ENCODE assay signal across 17 cellular contexts in the genomic region with DNA sequence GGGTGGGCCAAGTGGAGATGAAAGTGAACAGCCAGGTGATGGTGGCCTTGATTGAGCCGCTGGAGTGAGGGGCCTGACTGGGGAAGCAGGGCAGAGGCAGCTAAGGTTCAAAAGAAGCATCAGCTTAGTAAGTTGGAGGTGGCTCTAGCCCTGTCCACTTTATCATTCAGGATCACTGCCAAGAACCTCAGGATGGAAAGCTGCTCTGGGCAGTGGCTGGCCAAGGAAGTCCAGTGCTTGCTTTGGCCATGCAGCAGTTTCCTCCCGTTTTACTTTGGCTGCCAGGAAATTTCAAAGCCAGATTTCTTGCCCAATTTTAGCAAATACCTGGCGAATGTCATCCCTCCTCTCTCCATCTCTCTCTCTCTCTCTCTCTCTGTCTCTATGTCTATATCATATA.
"Had no signal": no experiment of that assay in that cellular context is flagged by ENCODE, and none has a peak within 500 bp of the region (broad histone marks: within the 10 kb centered on the region; RNA-seq: fewer than 3 reads in every experiment).

No MANE protein-coding gene starts in this region.

- H3K4me1 ChIP-seq: gastrocnemius medialis, tibial nerve, uterus had no signal

- H3K27ac Mint-ChIP-seq: activated CD4-positive, alpha-beta memory T cell treated with anti-CD3 and anti-CD28 coated beads, Interleukin-2, amount 10 ng/mL, durations not matched to agents 7 days and 5 days; activated T-cell treated with anti-CD3 and anti-CD28 coated beads, Interleukin-2, amount 50 U/mL, for 24 hours; memory B cell; nephron progenitor cell; stimulated activated memory B cell treated with anti-CD40 and anti-IgM and Interleukin-4, amounts not matched to agents 10 μg/mL and 1 μg/mL and 100 μg/mL, for 72 hours; WTC11 had no signal

- H3K27ac ChIP-seq: brain microvascular endothelial cell, gastrocnemius medialis, heart right ventricle, tibial nerve, uterus had no signal

- H3K27me3 Mint-ChIP-seq: central memory CD8-positive, alpha-beta T cell had no signal

- H3K4me3 Mint-ChIP-seq: activated CD4-positive, alpha-beta memory T cell treated with anti-CD3 and anti-CD28 coated beads, Interleukin-2, amount 10 ng/mL, durations not matched to agents 7 days and 5 days; activated T-cell treated with anti-CD3 and anti-CD28 coated beads, Interleukin-2, amount 50 U/mL, for 24 hours; central memory CD8-positive, alpha-beta T cell; memory B cell; nephron progenitor cell; stimulated activated memory B cell treated with anti-CD40 and anti-IgM and Interleukin-4, amounts not matched to agents 10 μg/mL and 1 μg/mL and 100 μg/mL, for 72 hours; WTC11 had no signal

- H3K27me3 ChIP-seq: brain microvascular endothelial cell, gastrocnemius medialis, heart right ventricle, tibial nerve, uterus had no signal

- DNase-seq: activated CD4-positive, alpha-beta memory T cell treated with anti-CD3 and anti-CD28 coated beads, Interleukin-2, amount 10 ng/mL, durations not matched to agents 7 days and 5 days; activated CD4-positive, alpha-beta T cell treated with anti-CD3 and anti-CD28 coated beads for 4 hours; activated naive CD4-positive, alpha-beta T cell treated with anti-CD3 and anti-CD28 coated beads, Interleukin-2, amount 50 U/mL, for 16 hours; activated T-cell treated with anti-CD3 and anti-CD28 coated beads, Interleukin-2, amount 50 U/mL, for 24 hours; brain microvascular endothelial cell; cortex of kidney; effector memory CD4-positive, alpha-beta T cell; gastrocnemius medialis; nephron progenitor cell; T-helper 2 cell; uterus had no signal

- H3K4me3 ChIP-seq: gastrocnemius medialis, heart right ventricle, tibial nerve, uterus had no signal

- ATAC-seq: gastrocnemius medialis; stimulated activated memory B cell treated with anti-CD40 and anti-IgM and Interleukin-4, amounts not matched to agents 10 μg/mL and 1 μg/mL and 100 μg/mL, for 72 hours; WTC11 had no signal

- H3K9me3 ChIP-seq: gastrocnemius medialis had no signal

- H3K36me3 ChIP-seq: brain microvascular endothelial cell, gastrocnemius medialis, tibial nerve, uterus had no signal

- H3K4me1 Mint-ChIP-seq: activated CD4-positive, alpha-beta memory T cell treated with anti-CD3 and anti-CD28 coated beads, Interleukin-2, amount 10 ng/mL, durations not matched to agents 7 days and 5 days; central memory CD8-positive, alpha-beta T cell; memory B cell; nephron progenitor cell; stimulated activated memory B cell treated with anti-CD40 and anti-IgM and Interleukin-4, amounts not matched to agents 10 μg/mL and 1 μg/mL and 100 μg/mL, for 72 hours had no signal

- H3K36me3 Mint-ChIP-seq: memory B cell; stimulated activated memory B cell treated with anti-CD40 and anti-IgM and Interleukin-4, amounts not matched to agents 10 μg/mL and 1 μg/mL and 100 μg/mL, for 72 hours had no signal
